9 cellular contexts compared by ENCODE assay signal in genomic region chr6:81340946-81341345, GRCh38.
"Had no signal": no experiment of that assay in that cellular context is flagged by ENCODE, and none has a peak within 500 bp of the region (broad histone marks: within the 10 kb centered on the region; RNA-seq: fewer than 3 reads in every experiment).

No MANE protein-coding gene starts in this region.

- H3K27ac ChIP-seq: GM23248, HL-60 had no signal

- H3K4me1 Mint-ChIP-seq: IgD-negative memory B cell had no signal

- H3K27ac Mint-ChIP-seq: HFFc6, IgD-negative memory B cell had no signal

- H3K36me3 Mint-ChIP-seq: IgD-negative memory B cell had no signal

- H3K9me3 ChIP-seq: HAP-1 had no signal

- H3K4me1 ChIP-seq: HAP-1 had no signal

- H3K4me3 Mint-ChIP-seq: HFFc6, IgD-negative memory B cell had no signal

- H3K36me3 ChIP-seq: HAP-1 had no signal

- H3K4me3 ChIP-seq: GM23248, HAP-1 had no signal

- DNase-seq: GM23248, GOT3, H7, HFFc6 had no signal

- ATAC-seq: HCT116, HepG2 had no signal

- H3K27me3 Mint-ChIP-seq: IgD-negative memory B cell had no signal
